1 cellular context compared by ENCODE assay signal in the genomic region with DNA sequence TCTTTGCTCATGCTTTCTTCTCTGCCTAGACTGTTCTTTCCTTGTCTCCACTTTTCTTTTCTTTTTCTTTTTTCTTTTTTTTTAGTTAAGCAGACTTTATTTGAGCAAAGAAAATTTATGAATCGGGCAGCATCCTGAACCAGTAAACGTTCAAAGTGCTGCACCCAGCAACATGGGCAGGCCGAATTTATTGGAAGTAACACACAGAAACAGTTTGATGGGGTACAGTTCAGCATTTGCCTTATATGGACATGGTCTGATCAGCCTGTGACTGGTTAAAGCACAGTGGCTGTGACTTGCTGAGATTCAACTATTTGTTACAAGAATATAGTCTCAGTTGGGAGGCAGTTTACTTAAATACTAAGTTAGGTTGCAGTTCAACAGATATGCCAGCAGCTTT.
TF ChIP-seq lines count a peak whose summit lies in the region.

No MANE protein-coding gene starts in this region.

TF ChIP-seq in WTC11, 78 proteins besides CTCF, POLR2A, EP300 and RAD21 (continued from another document):
- TF ChIP-seq, protein P1, sequence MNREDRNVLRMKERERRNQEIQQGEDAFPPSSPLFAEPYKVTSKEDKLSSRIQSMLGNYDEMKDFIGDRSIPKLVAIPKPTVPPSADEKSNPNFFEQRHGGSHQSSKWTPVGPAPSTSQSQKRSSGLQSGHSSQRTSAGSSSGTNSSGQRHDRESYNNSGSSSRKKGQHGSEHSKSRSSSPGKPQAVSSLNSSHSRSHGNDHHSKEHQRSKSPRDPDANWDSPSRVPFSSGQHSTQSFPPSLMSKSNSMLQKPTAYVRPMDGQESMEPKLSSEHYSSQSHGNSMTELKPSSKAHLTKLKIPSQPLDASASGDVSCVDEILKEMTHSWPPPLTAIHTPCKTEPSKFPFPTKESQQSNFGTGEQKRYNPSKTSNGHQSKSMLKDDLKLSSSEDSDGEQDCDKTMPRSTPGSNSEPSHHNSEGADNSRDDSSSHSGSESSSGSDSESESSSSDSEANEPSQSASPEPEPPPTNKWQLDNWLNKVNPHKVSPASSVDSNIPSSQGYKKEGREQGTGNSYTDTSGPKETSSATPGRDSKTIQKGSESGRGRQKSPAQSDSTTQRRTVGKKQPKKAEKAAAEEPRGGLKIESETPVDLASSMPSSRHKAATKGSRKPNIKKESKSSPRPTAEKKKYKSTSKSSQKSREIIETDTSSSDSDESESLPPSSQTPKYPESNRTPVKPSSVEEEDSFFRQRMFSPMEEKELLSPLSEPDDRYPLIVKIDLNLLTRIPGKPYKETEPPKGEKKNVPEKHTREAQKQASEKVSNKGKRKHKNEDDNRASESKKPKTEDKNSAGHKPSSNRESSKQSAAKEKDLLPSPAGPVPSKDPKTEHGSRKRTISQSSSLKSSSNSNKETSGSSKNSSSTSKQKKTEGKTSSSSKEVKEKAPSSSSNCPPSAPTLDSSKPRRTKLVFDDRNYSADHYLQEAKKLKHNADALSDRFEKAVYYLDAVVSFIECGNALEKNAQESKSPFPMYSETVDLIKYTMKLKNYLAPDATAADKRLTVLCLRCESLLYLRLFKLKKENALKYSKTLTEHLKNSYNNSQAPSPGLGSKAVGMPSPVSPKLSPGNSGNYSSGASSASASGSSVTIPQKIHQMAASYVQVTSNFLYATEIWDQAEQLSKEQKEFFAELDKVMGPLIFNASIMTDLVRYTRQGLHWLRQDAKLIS (CRISPR knock-in tag; IDR thresholded peaks at IDR 0.05; ENCODE audit: borderline replicate concordance) = no peak
